Comparison of ENCODE assay signal across 27 cellular contexts in the genomic region with DNA sequence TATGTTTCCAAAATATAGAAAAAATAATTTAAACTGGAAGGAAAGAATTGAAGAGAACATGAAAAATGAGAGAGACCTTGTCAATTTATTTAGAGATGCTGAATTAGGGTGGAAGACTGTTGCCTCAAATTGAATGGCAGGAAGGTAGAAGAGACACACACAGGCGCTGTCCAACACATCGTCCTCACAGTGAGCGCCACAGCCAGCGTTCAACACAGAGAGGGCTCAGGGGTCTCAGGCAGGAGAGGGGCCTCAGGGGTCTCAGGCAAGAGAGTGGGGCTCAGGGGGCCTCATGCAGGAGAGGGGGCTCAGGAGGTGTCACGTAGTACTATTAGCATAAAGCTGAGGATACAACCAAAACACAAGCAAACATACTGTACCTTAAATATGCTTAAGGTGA.
"Had no signal": no experiment of that assay in that cellular context is flagged by ENCODE, and none has a peak within 500 bp of the region (broad histone marks: within the 10 kb centered on the region; RNA-seq: fewer than 3 reads in every experiment).

No MANE protein-coding gene starts in this region.

- H3K4me1 ChIP-seq: foreskin keratinocyte, heart left ventricle, prostate gland, stomach, suprapubic skin, tibial artery, upper lobe of right lung had no signal

- H3K4me2 ChIP-seq: smooth muscle cell had no signal

- H3K4me3 ChIP-seq: heart left ventricle, prostate gland, smooth muscle cell, stomach, suprapubic skin, tibial artery, upper lobe of right lung had no signal

- H3K9me3 ChIP-seq: heart left ventricle, prostate gland, stomach, suprapubic skin, tibial artery, upper lobe of right lung had no signal

- ATAC-seq: activated naive CD8-positive, alpha-beta T cell treated with anti-CD3 and anti-CD28 coated beads, Interleukin-2, amount 50 U/mL, for 24 hours; esophagus mucosa; foreskin keratinocyte; heart left ventricle; naive thymus-derived CD8-positive, alpha-beta T cell; stimulated activated memory B cell treated with anti-CD40 and anti-IgM and Interleukin-4, amounts not matched to agents 10 μg/mL and 1 μg/mL and 100 μg/mL, for 72 hours; upper lobe of right lung had no signal

- DNase-seq: activated CD4-positive, alpha-beta T cell treated with anti-CD3 and anti-CD28 coated beads for 4 hours; activated CD4-positive, alpha-beta T cell treated with anti-CD3 and anti-CD28 coated beads, Interleukin-2, amount 50 U/mL, for 4 hours; activated CD8-positive, alpha-beta memory T cell treated with anti-CD3 and anti-CD28 coated beads, Interleukin-2, amount 50 U/mL, for 4 hours; activated gamma-delta T cell; activated naive CD4-positive, alpha-beta T cell treated with anti-CD3 and anti-CD28 coated beads, Interleukin-2, amount 50 U/mL, for 16 hours; activated naive CD8-positive, alpha-beta T cell treated with anti-CD3 and anti-CD28 coated beads, Interleukin-2, amount 50 U/mL, for 24 hours; activated T-cell treated with anti-CD3 and anti-CD28 coated beads, Interleukin-2, amount 50 U/mL, for 1 hour; amygdala; caudate nucleus; foreskin keratinocyte; heart left ventricle; hypothalamus; immature natural killer cell; naive thymus-derived CD8-positive, alpha-beta T cell; retina; stimulated activated CD4-positive, alpha-beta T cell treated with anti-CD3 and anti-CD28 coated beads, Interleukin-1b, Interleukin-23, amount 100 ng/mL, for 48 hours; stimulated activated CD4-positive, alpha-beta T cell treated with anti-CD3 and anti-CD28 coated beads, Interleukin-4, amount 100 ng/mL, for 4 hours; stimulated activated CD8-positive, alpha-beta memory T cell treated with anti-CD3 and anti-CD28 coated beads, Interleukin-4, amount 100 ng/mL, for 48 hours; stomach; T-helper 1 cell; tibial artery; upper lobe of right lung had no signal

- H3K27me3 ChIP-seq: foreskin keratinocyte, stomach, suprapubic skin, upper lobe of right lung had no signal

- H3K27ac ChIP-seq: foreskin keratinocyte, heart left ventricle, prostate gland, stomach, suprapubic skin, tibial artery, upper lobe of right lung had no signal

- H3K36me3 ChIP-seq: heart left ventricle, prostate gland, stomach, suprapubic skin, tibial artery, upper lobe of right lung had no signal
